24 cellular contexts compared by ENCODE assay signal in the genomic region with DNA sequence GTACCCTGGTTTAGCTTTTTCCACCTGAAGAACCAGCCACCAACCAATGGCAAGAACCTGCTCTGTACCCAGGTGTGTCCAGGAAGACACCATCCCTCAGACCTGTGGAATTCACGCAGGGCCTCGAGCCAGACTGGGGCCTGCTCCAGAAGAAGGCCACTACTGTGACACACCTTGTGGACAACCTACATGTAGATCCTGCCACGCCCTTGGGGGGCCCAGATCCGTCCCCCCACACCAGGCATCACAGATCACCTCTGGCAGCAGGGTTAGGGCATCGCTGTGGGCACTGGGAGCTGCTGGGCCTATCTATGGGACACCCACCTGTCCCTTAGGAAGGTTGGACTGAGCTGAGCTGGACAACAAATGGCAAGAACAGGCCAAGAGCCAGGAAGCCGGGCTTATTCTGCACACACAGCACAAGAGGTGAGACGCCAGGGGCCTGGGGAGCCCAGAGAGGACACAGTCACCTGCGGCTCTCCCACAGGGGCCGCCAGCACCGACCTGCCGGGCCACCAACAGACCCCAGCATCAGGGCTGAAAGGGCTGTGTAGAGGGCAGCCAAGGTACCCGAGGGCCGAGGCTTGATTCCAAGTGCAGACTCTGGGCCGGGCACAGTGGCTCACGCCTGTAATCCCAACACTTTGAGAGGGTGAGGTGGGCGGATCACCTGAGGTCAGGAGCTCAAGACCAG. TPM values are rescaled to one million over a fixed set of nuclear protein-coding genes. Genes with fewer than 3 reads are reported as not detected.
"Had no signal": no experiment of that assay in that cellular context is flagged by ENCODE, and none has a peak within 500 bp of the region (broad histone marks: within the 10 kb centered on the region; RNA-seq: fewer than 3 reads in every experiment).

No MANE protein-coding gene starts in this region.

- H3K4me3 Mint-ChIP-seq: memory B cell; natural killer cell; stimulated activated memory B cell treated with anti-CD40 and anti-IgM and Interleukin-4, amounts not matched to agents 10 μg/mL and 1 μg/mL and 100 μg/mL, for 72 hours; type B pancreatic cell had no signal

- H3K4me1 ChIP-seq: foreskin keratinocyte, gastroesophageal sphincter, prostate gland, right atrium auricular region, sigmoid colon, testis, tibial artery had no signal

- H3K27ac ChIP-seq: coronary artery, esophagus muscularis mucosa, foreskin keratinocyte, gastroesophageal sphincter, hepatocyte, neutrophil, prostate gland, right atrium auricular region, sigmoid colon, testis, tibial artery had no signal

- H3K27ac Mint-ChIP-seq: memory B cell; natural killer cell; stimulated activated memory B cell treated with anti-CD40 and anti-IgM and Interleukin-4, amounts not matched to agents 10 μg/mL and 1 μg/mL and 100 μg/mL, for 72 hours; type B pancreatic cell had no signal

- H3K9me3 Mint-ChIP-seq: memory B cell; natural killer cell; stimulated activated memory B cell treated with anti-CD40 and anti-IgM and Interleukin-4, amounts not matched to agents 10 μg/mL and 1 μg/mL and 100 μg/mL, for 72 hours; type B pancreatic cell had no signal

- H3K36me3 Mint-ChIP-seq: natural killer cell had no signal

- ATAC-seq: foreskin keratinocyte; gastroesophageal sphincter; natural killer cell; stimulated activated memory B cell treated with anti-CD40 and anti-IgM and Interleukin-4, amounts not matched to agents 10 μg/mL and 1 μg/mL and 100 μg/mL, for 72 hours; stimulated activated naive CD8-positive, alpha-beta T cell treated with anti-CD3 and anti-CD28 coated beads, Interleukin-15, Interleukin-2, amounts not matched to agents 100 U/mL and 50 U/mL, for 24 hours had no signal

- H3K9me3 ChIP-seq: esophagus muscularis mucosa, gastroesophageal sphincter, heart left ventricle, neutrophil, prostate gland, right atrium auricular region, sigmoid colon, testis, tibial artery had no signal

- FAIRE-seq: endothelial cell of umbilical vein had no signal

- H3K4me1 Mint-ChIP-seq: natural killer cell had no signal

- H2AFZ ChIP-seq: hepatocyte had no signal

- DNase-seq: dermis blood vessel endothelial cell; effector memory CD4-positive, alpha-beta T cell; foreskin keratinocyte; natural killer cell; sigmoid colon; stimulated activated CD4-positive, alpha-beta T cell treated with anti-CD3 and anti-CD28 coated beads, Interleukin-4, amount 100 ng/mL, for 4 hours; stimulated activated naive CD8-positive, alpha-beta T cell treated with anti-CD3 and anti-CD28 coated beads, Interleukin-15, Interleukin-2, amounts not matched to agents 100 U/mL and 50 U/mL, for 24 hours; testis; tibial artery had no signal

- H3K4me3 ChIP-seq: coronary artery, esophagus muscularis mucosa, gastroesophageal sphincter, heart left ventricle, hepatocyte, lung, prostate gland, right atrium auricular region, sigmoid colon, testis, tibial artery had no signal

- H3K27me3 ChIP-seq: esophagus muscularis mucosa, foreskin keratinocyte, gastroesophageal sphincter, heart left ventricle, hepatocyte, neutrophil, right atrium auricular region, sigmoid colon, testis, tibial artery had no signal

- H3K4me2 ChIP-seq: hepatocyte had no signal

- H3K27me3 Mint-ChIP-seq: memory B cell; stimulated activated memory B cell treated with anti-CD40 and anti-IgM and Interleukin-4, amounts not matched to agents 10 μg/mL and 1 μg/mL and 100 μg/mL, for 72 hours; type B pancreatic cell had no signal

RNA-seq across cellular contexts. Expression of a gene that starts 16.3 kb away (rescaled TPM):
- total RNA-seq: epithelial cell of proximal tubule, foreskin keratinocyte had no signal
- polyA plus RNA-seq: foreskin keratinocyte, liver had no signal
